Comparison of ENCODE assay signal across 1 cellular context in genomic region chr2:147174824-147175254, GRCh38.
TF ChIP-seq lines count a peak whose summit lies in the region.

No MANE protein-coding gene starts in this region.

TF ChIP-seq in H1, 55 proteins besides CTCF, POLR2A, EP300 and RAD21:
- TF ChIP-seq SP2 (IDR thresholded peaks at IDR 0.05; ENCODE audit: low read length) (no peak), TBP (IDR thresholded peaks at IDR 0.05; ENCODE audit: low read depth, low read length) (no peak), FOSL1 (IDR thresholded peaks at IDR 0.05; ENCODE audit: insufficient read depth, low read depth, low read length) (no peak), CBX5 (IDR thresholded peaks at IDR 0.05; ENCODE audit: low read depth, low read length) (no peak), JUN (IDR thresholded peaks at IDR 0.05; ENCODE audit: low read depth, low read length) (no peak), TEAD4 (IDR thresholded peaks at IDR 0.05; ENCODE audit: low read depth, low read length) (peak; percentile 92), SP4 (IDR thresholded peaks at IDR 0.05; ENCODE audit: low read length) (no peak), RBBP5 (IDR thresholded peaks at IDR 0.05; ENCODE audit: borderline replicate concordance, low read depth, low read length) (no peak), CHD1 (IDR thresholded peaks at IDR 0.05; ENCODE audit: low read depth, low read length) (no peak), HDAC2 (IDR thresholded peaks at IDR 0.05; ENCODE audit: borderline replicate concordance in 1 of 2, low read depth in 2 of 2, low read length in 2 of 2) (peak in 1 of 2 experiments; percentile 75; a peak in 1 of 4 replicates), RNF2 (IDR thresholded peaks at IDR 0.05; ENCODE audit: borderline replicate concordance, low read depth, low read length, missing control alignments, poor library complexity, severe bottlenecking) (no peak), NANOG (IDR thresholded peaks at IDR 0.05; ENCODE audit: insufficient read depth, low read depth, low read length, poor library complexity, severe bottlenecking) (peak; percentile 75), BCL11A (IDR thresholded peaks at IDR 0.05; ENCODE audit: low read depth in 2 of 2, low read length in 2 of 2) (peak; percentile 53 to 58), POLR2AphosphoS5 (IDR thresholded peaks at IDR 0.05; ENCODE audit: low read depth, low read length) (no peak), ASH2L (IDR thresholded peaks at IDR 0.05; ENCODE audit: low read length) (peak; percentile 61), CTBP2 (IDR thresholded peaks at IDR 0.05; ENCODE audit: borderline replicate concordance, insufficient read depth, insufficient read length, low read length) (no peak), JUND (IDR thresholded peaks at IDR 0.05; ENCODE audit: low read length) (no peak), POU5F1 (IDR thresholded peaks at IDR 0.05; ENCODE audit: low read depth, low read length) (peak; percentile 88), CREB1 (IDR thresholded peaks at IDR 0.05) (no peak), CHD7 (IDR thresholded peaks at IDR 0.05; ENCODE audit: insufficient replicate concordance, low read length) (peak; percentile 87), SRF (IDR thresholded peaks at IDR 0.05; ENCODE audit: low read depth, low read length) (no peak), CEBPB (IDR thresholded peaks at IDR 0.05; ENCODE audit: low read depth, low read length) (0 out of 2 replicates have a peak, but pooled peaks have one; percentile 51), SP1 (IDR thresholded peaks at IDR 0.05; ENCODE audit: low read depth, low read length) (peak; percentile 75), BACH1 (IDR thresholded peaks at IDR 0.05; ENCODE audit: low read length) (no peak)
- TF ChIP-seq, protein P1, sequence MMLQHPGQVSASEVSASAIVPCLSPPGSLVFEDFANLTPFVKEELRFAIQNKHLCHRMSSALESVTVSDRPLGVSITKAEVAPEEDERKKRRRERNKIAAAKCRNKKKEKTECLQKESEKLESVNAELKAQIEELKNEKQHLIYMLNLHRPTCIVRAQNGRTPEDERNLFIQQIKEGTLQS (IDR thresholded peaks at IDR 0.05; ENCODE audit: insufficient read depth, low read depth, low read length) = no peak
TF ChIP-seq in H1: peak in this region for 9.
